ENCODE assay signal across 10 cellular contexts in the genomic region with DNA sequence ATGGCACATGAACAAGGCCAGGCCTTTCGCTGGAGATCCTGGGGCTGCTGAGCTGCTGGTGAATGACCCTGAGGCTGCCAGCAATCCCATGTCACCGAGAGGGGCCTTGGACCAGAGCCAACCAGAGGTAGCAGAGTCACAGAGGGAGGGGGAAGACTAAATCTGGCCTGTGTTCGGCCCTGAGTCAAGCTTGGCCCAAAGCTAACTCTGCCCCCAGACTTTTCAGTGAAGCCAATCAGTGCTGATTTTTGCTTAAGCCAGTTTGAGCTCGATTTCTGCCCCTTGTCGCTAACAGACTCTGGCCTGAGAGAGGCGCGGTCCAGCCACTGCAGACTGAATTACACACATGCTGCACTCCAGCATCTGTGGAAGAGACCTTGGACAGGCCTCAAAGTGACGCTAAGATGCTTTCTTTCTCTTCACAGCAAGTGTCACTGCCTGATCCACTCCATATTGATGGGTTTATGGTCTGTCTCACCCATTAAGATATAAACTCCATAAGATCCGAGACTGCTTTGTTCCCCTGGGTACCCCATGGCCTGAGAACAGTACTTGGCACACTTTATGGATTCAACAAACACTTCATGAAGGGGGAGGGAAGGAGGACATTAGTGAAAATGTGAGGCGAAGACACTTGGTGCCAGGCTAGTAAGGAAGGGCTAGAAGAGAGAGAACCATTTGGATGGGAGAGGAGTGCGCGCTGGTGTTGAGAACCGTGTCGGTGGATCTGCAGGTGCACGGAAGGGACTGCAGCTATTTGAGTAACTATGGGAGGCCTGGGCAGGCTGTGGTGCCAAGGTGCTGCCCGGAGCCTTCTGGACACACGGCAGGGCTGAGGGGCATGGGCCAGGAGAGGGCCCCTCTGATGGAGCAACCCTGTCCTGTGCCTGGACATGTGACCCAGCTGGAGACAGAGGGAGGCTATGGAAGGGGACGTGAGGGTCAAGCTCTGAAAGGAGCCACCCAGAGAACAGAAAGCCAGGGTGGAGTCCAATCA. TPM values are rescaled to one million over a fixed set of nuclear protein-coding genes. Genes with fewer than 3 reads are reported as not detected.
A peak's percentile ranks its signal among the peaks of the same experiment; 100 is the strongest.
DNase-seq lines count a peak whose midpoint lies in the region; ATAC-seq, FAIRE-seq and TF ChIP-seq lines count a peak whose summit lies in the region.
"Had no signal": no experiment of that assay in that cellular context is flagged by ENCODE, and none has a peak within 500 bp of the region (broad histone marks: within the 10 kb centered on the region; RNA-seq: fewer than 3 reads in every experiment).

No MANE protein-coding gene starts in this region.

- H3K4me3 Mint-ChIP-seq in T-cell = peak overlapping the region; percentile 21 to 81 (median 76)

- no peak for TF ChIP-seq EP300 in Ishikawa (IDR thresholded peaks at IDR 0.05; ENCODE audit: borderline replicate concordance)

- H3K18ac ChIP-seq in trophoblast cell (ENCODE audit: low read length) = no peak overlapping the region

- TF ChIP-seq POLR2A in heart left ventricle (IDR thresholded peaks at IDR 0.05) (no peak), spleen (IDR thresholded peaks at IDR 0.05) (no peak)

- no peak overlapping the region for H4K8ac ChIP-seq in trophoblast cell (ENCODE audit: low read depth, low read length)

- no peak overlapping the region for H2BK5ac ChIP-seq in trophoblast cell (ENCODE audit: low read depth, low read length, poor library complexity)

- POLR2A ChIA-PET in T-cell (lab: Charles Lee) = interaction anchor here in 1 of 2 donors (0.7 kb wide), 1 partner anchor 9 kb away, joined by 5 read pairs; no protein-coding TSS in a partner anchor

- no peak overlapping the region for H3K9ac ChIP-seq in trophoblast cell (ENCODE audit: low read length)

- no peak overlapping the region for H3K4me2 ChIP-seq in trophoblast cell (ENCODE audit: low read length)

- WGBS in heart left ventricle, 4 donors = 50 to 60% (median 53%) methylated on average over 16 to 18 of the region's 18 CpGs
- WGBS in spleen, 5 donors = 78 to 85% (median 81%) methylated on average over 15 to 18 of the region's 18 CpGs
- no CpG with 5 or more reads among the region's 18 CpGs for WGBS in trophoblast cell (ENCODE audit: extremely low coverage, insufficient coverage, insufficient read length)

- peaks cover 21% of the 10 kb centered on the region for H3K79me2 ChIP-seq in trophoblast cell (ENCODE audit: control insufficient read depth, insufficient read depth, low read length, poor library complexity)

- H3K79me1 ChIP-seq in trophoblast cell (ENCODE audit: low read length) = no peaks in the 10 kb centered on the region

- H4K91ac ChIP-seq in trophoblast cell (ENCODE audit: low read depth, low read length) = no peak overlapping the region

- DNase-seq in T-cell (no peak), heart left ventricle (peak; percentile 63 to 77 (median 69)), spleen (no peak), D721Med (ENCODE audit: insufficient read length, low spot score) (no peak), NCI-H1694 (lab: John Stamatoyannopoulos, UW) (no peak), trophoblast cell (no peak)
- DNase-seq: central memory CD4-positive, alpha-beta T cell; NCI-H1105 treated with DMSO at 0.1 percent for 48 hours had no signal

- ATAC-seq in T-cell (replicated peaks in 1 of 4) = no peak
- ATAC-seq in heart left ventricle = peak; percentile 14 to 46 (median 37)

- H3K27me3 Mint-ChIP-seq in T-cell = no peaks in the 10 kb centered on the region

- no peak for FAIRE-seq in D721Med (lab: Jason Lieb, UNC)
- FAIRE-seq: TTC549 had no signal

- H2BK12ac ChIP-seq in trophoblast cell (ENCODE audit: low read length) = no peak overlapping the region

- intact Hi-C loops in heart left ventricle (cut with DNase I) = loop anchor here in 1 of 10 donors (10.0 kb wide), 1 partner anchor 156 kb away; the partner anchor contains the start of gene NRTN
- intact Hi-C loops in spleen (cut with DNase I; ENCODE audit: low total_unique reads) = loop anchor here (10.0 kb wide), 1 partner anchor 56 kb away; the partner anchor contains the start of genes NDUFA11 and VMAC

- H3K27ac Mint-ChIP-seq in T-cell = peak overlapping the region; percentile 98 to 100

- H2BK120ac ChIP-seq in trophoblast cell (ENCODE audit: insufficient read depth, low read length, poor library complexity) = no peak overlapping the region

- TF ChIP-seq RAD21 in Ishikawa (IDR thresholded peaks at IDR 0.05; ENCODE audit: low read depth) = no peak

- H3K4me1 ChIP-seq in heart left ventricle (peaks cover 17 to 98% (median 78%) of the 10 kb centered on the region in 12 donors), spleen (peaks cover 47 to 100% (median 90%) of the 10 kb centered on the region in 6 donors), trophoblast cell (ENCODE audit: control insufficient read depth in 1 of 2, insufficient read depth in 2 of 2, low read length in 2 of 2) (peaks cover 18 to 25% of the 10 kb centered on the region in 2 experiments)

- no peak overlapping the region for H3K4ac ChIP-seq in trophoblast cell (ENCODE audit: low read depth, low read length)

- no peaks in the 10 kb centered on the region for H3K9me3 Mint-ChIP-seq in T-cell

- H3K27ac ChIP-seq in heart left ventricle = peak overlapping the region in 10 of 12 donors; percentile 3 to 86 (median 64)
- H3K27ac ChIP-seq in spleen = peak overlapping the region; percentile 51 to 90 (median 82)
- no peak overlapping the region for H3K27ac ChIP-seq in trophoblast cell (ENCODE audit: low read depth, low read length)

- no peak overlapping the region for H2AFZ ChIP-seq in trophoblast cell (ENCODE audit: insufficient read depth, low read length, poor library complexity)

- no peaks in the 10 kb centered on the region for H3K9me3 ChIP-seq in heart left ventricle
- H3K9me3 ChIP-seq in spleen = no peaks in the 10 kb centered on the region
- no peaks in the 10 kb centered on the region for H3K9me3 ChIP-seq in trophoblast cell (ENCODE audit: insufficient read depth, low read depth, low read length)

- no peak overlapping the region for H3K4me3 ChIP-seq in heart left ventricle
- H3K4me3 ChIP-seq in spleen = no peak overlapping the region
- no peak overlapping the region for H3K4me3 ChIP-seq in trophoblast cell (ENCODE audit: low read depth, low read length)

- H4K12ac ChIP-seq in trophoblast cell (ENCODE audit: low read depth, low read length) = no peak overlapping the region

- TF ChIP-seq CTCF in heart left ventricle (IDR thresholded peaks at IDR 0.05) = no peak
- TF ChIP-seq CTCF in spleen (IDR thresholded peaks at IDR 0.05 in 8 of 11, conservative IDR thresholded peaks at IDR 0.05 in 3 of 11) = no peak
- TF ChIP-seq CTCF in D721Med (IDR thresholded peaks at IDR 0.05; ENCODE audit: insufficient read depth, missing control alignments) = no peak

- H3K27me3 ChIP-seq in heart left ventricle = no peaks in the 10 kb centered on the region
- H3K27me3 ChIP-seq in spleen (replicated peaks in 1 of 7) = no peaks in the 10 kb centered on the region
- no peaks in the 10 kb centered on the region for H3K27me3 ChIP-seq in trophoblast cell (ENCODE audit: insufficient read depth, low read length)

- H2AK5ac ChIP-seq in trophoblast cell (ENCODE audit: low read length) = no peak overlapping the region

- H3K14ac ChIP-seq in trophoblast cell (ENCODE audit: low read length) = no peak overlapping the region

- H3K23ac ChIP-seq in trophoblast cell (ENCODE audit: low read length) = no peak overlapping the region

- H3K4me1 Mint-ChIP-seq in T-cell = peaks cover 91 to 96% (median 96%) of the 10 kb centered on the region in 3 donors

- peaks cover 6% of the 10 kb centered on the region for H3K36me3 Mint-ChIP-seq in T-cell

- CTCF ChIA-PET in T-cell (lab: Charles Lee) = no interaction called here

- peaks cover 0 to 11% (median 0%) of the 10 kb centered on the region in 9 donors for H3K36me3 ChIP-seq in heart left ventricle
- H3K36me3 ChIP-seq in spleen = peaks cover 0 to 32% (median 2%) of the 10 kb centered on the region in 6 donors
- peaks cover 4 to 6% of the 10 kb centered on the region in 2 experiments for H3K36me3 ChIP-seq in trophoblast cell (ENCODE audit: control insufficient read depth in 1 of 2, insufficient read depth in 2 of 2, low read length in 2 of 2)

TF ChIP-seq in Ishikawa, 13 proteins besides CTCF, POLR2A, EP300 and RAD21:
- TF ChIP-seq NFIC (IDR thresholded peaks at IDR 0.05) = peak; percentile 25; the same call in 1 of the 2 replicates
- TF ChIP-seq FOXM1 (IDR thresholded peaks at IDR 0.05; ENCODE audit: borderline replicate concordance, low read depth) = no peak

RNA-seq across cellular contexts. Expression of gene RANBP3, which starts 17.6 kb away (rescaled TPM):
- total RNA-seq in T-cell (100 to 1,000 TPM in 2 of 5 donors, 10 to 100 TPM in 3; 90.2 to 101 (median 98.3) TPM), heart left ventricle (10 to 100 TPM; 48.9 to 80.7 (median 58.0) TPM), spleen (10 to 100 TPM; 68.5 to 92.9 (median 71.2) TPM)
- polyA plus RNA-seq in heart left ventricle (10 to 100 TPM; 29.4 to 59.7 TPM), spleen (10 to 100 TPM; 27.5 to 44.3 (median 30.2) TPM)
- polyA plus RNA-seq in trophoblast cell (2013) = 85.2 and 95.7 TPM in 2 replicates

RNA-seq across cellular contexts. Expression of gene CAPS, which starts 46.2 kb away (rescaled TPM):
- total RNA-seq in T-cell (10 to 100 TPM; 43.3 to 74.8 (median 69.8) TPM), heart left ventricle (1 to 10 TPM; 1.2 to 6.2 (median 3.3) TPM), spleen (10 to 100 TPM; 14.7 to 20.7 (median 17.6) TPM)
- polyA plus RNA-seq in heart left ventricle (1 to 10 TPM; 2.4 to 4.8 TPM), spleen (10 to 100 TPM; 23.7 to 61.8 (median 51.3) TPM)
- polyA plus RNA-seq in trophoblast cell (2013) = 3.7 and 3.8 TPM in 2 replicates

RNA-seq across cellular contexts. Expression of gene VMAC, which starts 55.6 kb away (rescaled TPM):
- total RNA-seq in T-cell (10 to 100 TPM; 23.8 to 35.9 (median 30.9) TPM), heart left ventricle (1 to 10 TPM; 1.7 to 3.9 (median 2.3) TPM), spleen (10 to 100 TPM in 6 of 7 donors, 1 to 10 TPM in 1; 8.5 to 15.9 (median 12.5) TPM)
- polyA plus RNA-seq in heart left ventricle (1 to 10 TPM; 1.3 to 3.8 TPM), spleen (1 to 10 TPM; 2.1 to 9.6 (median 3.3) TPM)
- polyA plus RNA-seq in trophoblast cell (2013) = 3.1 and 3.2 TPM in 2 replicates

RNA-seq across cellular contexts. Expression of gene NDUFA11, which starts 56.7 kb away (rescaled TPM):
- 100 to 1,000 TPM; 106 to 198 (median 185) TPM for total RNA-seq in T-cell
- 100 to 1,000 TPM; 388 to 533 (median 476) TPM for total RNA-seq in heart left ventricle
- polyA plus RNA-seq in heart left ventricle = 100 to 1,000 TPM; 791 to 945 TPM
- 100 to 1,000 TPM in 6 of 7 donors, 10 to 100 TPM in 1; 83.8 to 156 (median 116) TPM for total RNA-seq in spleen
- 100 to 1,000 TPM; 252 to 377 (median 345) TPM for polyA plus RNA-seq in spleen
- polyA plus RNA-seq in trophoblast cell (2013) = 291 and 293 TPM in 2 replicates

Comparison
In these comparisons a context has a peak if more than half of its experiments do, and no peak if none do; other contexts are left out.
1. ATAC-seq: peak in heart left ventricle (4 of 4); none in T-cell (0 of 4).
2. DNase-seq: peak in heart left ventricle (5 of 5); none in T-cell (0 of 34), spleen (single experiment), D721Med (single experiment), NCI-H1694 (single experiment) and trophoblast cell (0 of 2).